ENCODE assay signal across 14 cellular contexts in the genomic region with DNA sequence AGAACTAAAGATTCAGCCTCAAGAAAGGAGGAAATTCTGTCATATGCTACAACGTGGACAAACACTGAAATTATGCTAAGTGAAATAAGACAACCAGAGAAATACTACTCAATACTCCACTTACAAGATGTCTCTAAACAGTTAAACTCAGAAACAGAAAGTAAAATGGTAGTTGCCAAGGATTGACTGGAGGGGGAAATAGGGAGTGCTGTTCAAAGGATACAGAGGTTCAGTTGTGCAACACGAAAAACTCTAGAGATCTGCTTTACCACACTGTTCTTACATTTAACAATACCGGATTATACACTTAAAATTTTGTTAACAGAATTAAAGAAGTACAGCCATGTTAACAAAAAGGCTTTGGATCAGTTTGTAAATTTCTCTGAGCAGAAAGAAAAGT. TPM values are rescaled to one million over a fixed set of nuclear protein-coding genes. Genes with fewer than 3 reads are reported as not detected.
A peak's percentile ranks its signal among the peaks of the same experiment; 100 is the strongest.
DNase-seq lines count a peak whose midpoint lies in the region; ATAC-seq, FAIRE-seq and TF ChIP-seq lines count a peak whose summit lies in the region.
"Had no signal": no experiment of that assay in that cellular context is flagged by ENCODE, and none has a peak within 500 bp of the region (broad histone marks: within the 10 kb centered on the region; RNA-seq: fewer than 3 reads in every experiment).

No MANE protein-coding gene starts in this region.

- H3K4me1 ChIP-seq in CD4-positive, CD25-positive, alpha-beta regulatory T cell (ENCODE audit: control insufficient read depth, insufficient read depth, low read length, poor library complexity, severe bottlenecking): no peaks in the 10 kb centered on the region
- no peaks in the 10 kb centered on the region for H3K4me1 ChIP-seq in kidney (ENCODE audit: control insufficient read depth in 1 of 2, insufficient read depth in 1 of 2, low read depth in 1 of 2, low read length in 2 of 2)
- H3K4me1 ChIP-seq: HAP-1 had no signal

- DNase-seq in CD4-positive, CD25-positive, alpha-beta regulatory T cell: peak in 1 of 3 donors; percentile 4
- DNase-seq in Kasumi-1 (lab: John Stamatoyannopoulos, UW): peak; percentile 74 to 80
- DNase-seq in cardiac fibroblast (ENCODE audit: low read depth in 2 of 2): peak; percentile 31 to 46
- DNase-seq in naive B cell: no peak
- no peak for DNase-seq in activated CD8-positive, alpha-beta T cell treated with anti-CD3 and anti-CD28 coated beads for 36 hours
- no peak for DNase-seq in kidney
- DNase-seq in dermis blood vessel endothelial cell: no peak
- DNase-seq: DMS79 treated with DMSO at 0.1 percent for 48 hours, NCI-H2171 treated with DMSO at 0.1 percent for 48 hours had no signal

- H3K9ac ChIP-seq in kidney (ENCODE audit: low read length in 2 of 2): no peak overlapping the region

- H3K27ac Mint-ChIP-seq in CD4-positive, CD25-positive, alpha-beta regulatory T cell: peak overlapping the region in 2 of 3 donors; percentile 0 to 3
- peak overlapping the region in 4 of 6 donors; percentile 14 to 94 (median 26) for H3K27ac Mint-ChIP-seq in naive B cell
- no peak overlapping the region for H3K27ac Mint-ChIP-seq in activated CD8-positive, alpha-beta T cell treated with anti-CD3 and anti-CD28 coated beads for 36 hours

- no peak for FAIRE-seq in kidney (lab: Jason Lieb, UNC)

- H3K36me3 ChIP-seq in CD4-positive, CD25-positive, alpha-beta regulatory T cell (ENCODE audit: control insufficient read depth, insufficient read depth, low read length): no peaks in the 10 kb centered on the region
- H3K36me3 ChIP-seq in kidney (ENCODE audit: control insufficient read depth in 1 of 2, insufficient read depth in 2 of 2, low read length in 2 of 2): no peaks in the 10 kb centered on the region
- H3K36me3 ChIP-seq: cardiac muscle cell, HAP-1 had no signal

- no peak overlapping the region for H3K4me3 ChIP-seq in CD4-positive, CD25-positive, alpha-beta regulatory T cell (ENCODE audit: low read depth, low read length)
- H3K4me3 ChIP-seq in cardiac fibroblast (replicated peaks in 1 of 2; ENCODE audit: low read depth in 2 of 2, low read length in 2 of 2) (no peak overlapping the region), kidney (ENCODE audit: low read length in 2 of 2) (no peak overlapping the region)
- H3K4me3 ChIP-seq: cardiac muscle cell, HAP-1, hepatocyte had no signal

- no peak for TF ChIP-seq CTCF in cardiac fibroblast (IDR thresholded peaks at IDR 0.05; ENCODE audit: low read depth, low read length)
- no peak for TF ChIP-seq CTCF in activated CD8-positive, alpha-beta T cell treated with anti-CD3 and anti-CD28 coated beads for 36 hours (IDR thresholded peaks at IDR 0.05)
- no peak for TF ChIP-seq CTCF in kidney (IDR thresholded peaks at IDR 0.05; ENCODE audit: borderline replicate concordance, extremely low read depth, insufficient read depth)

- H3K27me3 ChIP-seq in CD4-positive, CD25-positive, alpha-beta regulatory T cell (ENCODE audit: control insufficient read depth, insufficient read depth, low read length): no peaks in the 10 kb centered on the region
- H3K27me3 ChIP-seq: cardiac muscle cell, hepatocyte had no signal

- intact Hi-C loops in activated CD8-positive, alpha-beta T cell treated with anti-CD3 and anti-CD28 coated beads for 36 hours (cut with micrococcal nuclease): no loop called here
- intact Hi-C loops in kidney (cut with DNase I): no loop called here

- no peak overlapping the region for H3K27ac ChIP-seq in CD4-positive, CD25-positive, alpha-beta regulatory T cell (ENCODE audit: insufficient read depth, low read length, poor library complexity, severe bottlenecking)
- no peak overlapping the region for H3K27ac ChIP-seq in kidney (ENCODE audit: low read depth in 2 of 2, low read length in 2 of 2)
- H3K27ac ChIP-seq: cardiac muscle cell, hepatocyte had no signal

- CTCF ChIA-PET in activated CD8-positive, alpha-beta T cell treated with anti-CD3 and anti-CD28 coated beads for 36 hours (lab: Charles Lee): interaction anchor here (0.6 kb wide), 1 partner anchor 20 kb away, joined by 3 read pairs; no protein-coding TSS in a partner anchor

- H3K4me3 Mint-ChIP-seq in CD4-positive, CD25-positive, alpha-beta regulatory T cell: no peak overlapping the region
- no peak overlapping the region for H3K4me3 Mint-ChIP-seq in naive B cell
- no peak overlapping the region for H3K4me3 Mint-ChIP-seq in activated CD8-positive, alpha-beta T cell treated with anti-CD3 and anti-CD28 coated beads for 36 hours
- H3K4me3 Mint-ChIP-seq: neural crest cell had no signal

- H3K9me3 Mint-ChIP-seq in CD4-positive, CD25-positive, alpha-beta regulatory T cell: peaks cover 0 to under 1% (median 0%) of the 10 kb centered on the region in 7 donors
- H3K9me3 Mint-ChIP-seq in naive B cell: no peaks in the 10 kb centered on the region
- H3K9me3 Mint-ChIP-seq in activated CD8-positive, alpha-beta T cell treated with anti-CD3 and anti-CD28 coated beads for 36 hours: no peaks in the 10 kb centered on the region
- H3K9me3 Mint-ChIP-seq: neural crest cell had no signal

- H3K4me1 Mint-ChIP-seq in CD4-positive, CD25-positive, alpha-beta regulatory T cell: peaks cover 0 to 11% (median under 1%) of the 10 kb centered on the region in 4 donors
- H3K4me1 Mint-ChIP-seq in naive B cell: peaks cover 0 to 11% (median 0%) of the 10 kb centered on the region in 3 donors
- no peaks in the 10 kb centered on the region for H3K4me1 Mint-ChIP-seq in activated CD8-positive, alpha-beta T cell treated with anti-CD3 and anti-CD28 coated beads for 36 hours (ENCODE audit: low read depth)
- H3K4me1 Mint-ChIP-seq: neural crest cell had no signal

- H3K27me3 Mint-ChIP-seq in CD4-positive, CD25-positive, alpha-beta regulatory T cell: no peaks in the 10 kb centered on the region
- H3K27me3 Mint-ChIP-seq in naive B cell: no peaks in the 10 kb centered on the region
- H3K27me3 Mint-ChIP-seq in activated CD8-positive, alpha-beta T cell treated with anti-CD3 and anti-CD28 coated beads for 36 hours: no peaks in the 10 kb centered on the region

- ATAC-seq in CD4-positive, CD25-positive, alpha-beta regulatory T cell (ENCODE audit: low read depth in 2 of 2): no peak
- no peak for ATAC-seq in naive B cell (ENCODE audit: low read depth in 2 of 2)
- no peak for ATAC-seq in GM21529 (IDR thresholded peaks at IDR 0.05; ENCODE audit: unreplicated experiment)
- no peak for ATAC-seq in activated CD8-positive, alpha-beta T cell treated with anti-CD3 and anti-CD28 coated beads for 36 hours

- POLR2A ChIA-PET in activated CD8-positive, alpha-beta T cell treated with anti-CD3 and anti-CD28 coated beads for 36 hours (lab: Charles Lee): no interaction called here

- peaks cover 4% of the 10 kb centered on the region for H3K36me3 Mint-ChIP-seq in CD4-positive, CD25-positive, alpha-beta regulatory T cell
- peaks cover 9% of the 10 kb centered on the region in 2 donors for H3K36me3 Mint-ChIP-seq in naive B cell
- H3K36me3 Mint-ChIP-seq in activated CD8-positive, alpha-beta T cell treated with anti-CD3 and anti-CD28 coated beads for 36 hours (ENCODE audit: low read depth): no peaks in the 10 kb centered on the region

- H3K9me3 ChIP-seq in CD4-positive, CD25-positive, alpha-beta regulatory T cell (ENCODE audit: control insufficient read depth in 2 of 2, low read length in 2 of 2): no peaks in the 10 kb centered on the region
- no peaks in the 10 kb centered on the region for H3K9me3 ChIP-seq in kidney (ENCODE audit: control insufficient read depth in 1 of 2, low read length in 2 of 2)
- H3K9me3 ChIP-seq: HAP-1 had no signal

RNA-seq across cellular contexts. Expression of a gene that starts 39.8 kb away (rescaled TPM):
- total RNA-seq in CD4-positive, CD25-positive, alpha-beta regulatory T cell: 2.0 TPM
- polyA plus RNA-seq in CD4-positive, CD25-positive, alpha-beta regulatory T cell: 1 to 10 TPM; 2.1 to 5.4 (median 3.2) TPM
- 1 to 10 TPM in 5 of 6 donors, not detected in 1; 1.6 to 5.7 (median 3.4) TPM for polyA plus RNA-seq in naive B cell (ENCODE audit: low read depth in 6 of 6)
- total RNA-seq in activated CD8-positive, alpha-beta T cell treated with anti-CD3 and anti-CD28 coated beads for 36 hours: 1 to 10 TPM; 1.4 to 1.5 TPM
- total RNA-seq in kidney: 6.3 TPM
- polyA plus RNA-seq in kidney (ENCODE audit: insufficient read depth, low read depth, low replicate concordance): 6.6 TPM
- 0.37 TPM in 1 of 2 replicates, not detected in the other for total RNA-seq in dermis blood vessel endothelial cell

RNA-seq across cellular contexts. Expression of a gene that starts 53.0 kb away (rescaled TPM):
- 7.7 TPM for total RNA-seq in CD4-positive, CD25-positive, alpha-beta regulatory T cell
- polyA plus RNA-seq in CD4-positive, CD25-positive, alpha-beta regulatory T cell: 10 to 100 TPM in 3 of 4 donors, 1 to 10 TPM in 1; 9.1 to 17.2 (median 14.6) TPM
- polyA plus RNA-seq in naive B cell (ENCODE audit: low read depth in 6 of 6) (10 to 100 TPM; 17.2 to 42.2 (median 21.9) TPM), kidney (ENCODE audit: insufficient read depth, low read depth, low replicate concordance) (5.3 TPM)
- 1 to 10 TPM; 8.6 to 9.2 TPM for total RNA-seq in activated CD8-positive, alpha-beta T cell treated with anti-CD3 and anti-CD28 coated beads for 36 hours
- total RNA-seq in kidney (16.1 TPM), dermis blood vessel endothelial cell (1.7 and 2.9 TPM in 2 replicates)

RNA-seq across cellular contexts. Expression of a gene that starts 53.1 kb away (rescaled TPM):
- total RNA-seq in CD4-positive, CD25-positive, alpha-beta regulatory T cell: 11.5 TPM
- 10 to 100 TPM; 17.2 to 27.4 (median 25.6) TPM for polyA plus RNA-seq in CD4-positive, CD25-positive, alpha-beta regulatory T cell
- polyA plus RNA-seq in naive B cell (ENCODE audit: low read depth in 6 of 6) (10 to 100 TPM in 5 of 6 donors, 1 to 10 TPM in 1; 9.9 to 23.4 (median 20.6) TPM), kidney (ENCODE audit: insufficient read depth, low read depth, low replicate concordance) (12.2 TPM)
- total RNA-seq in activated CD8-positive, alpha-beta T cell treated with anti-CD3 and anti-CD28 coated beads for 36 hours: 1 to 10 TPM; 3.3 to 6.0 TPM
- total RNA-seq in kidney (10.3 TPM), dermis blood vessel endothelial cell (6.2 and 7.5 TPM in 2 replicates)

Comparison
In these comparisons a context has a peak if more than half of its experiments do, and no peak if none do; other contexts are left out.
1. DNase-seq: peak in Kasumi-1 (2 of 2) and cardiac fibroblast (2 of 2); none in naive B cell (single experiment), activated CD8-positive, alpha-beta T cell treated with anti-CD3 and anti-CD28 coated beads for 36 hours (single experiment), kidney (single experiment) and dermis blood vessel endothelial cell (single experiment).